22 cellular contexts compared by ENCODE assay signal in the genomic region with DNA sequence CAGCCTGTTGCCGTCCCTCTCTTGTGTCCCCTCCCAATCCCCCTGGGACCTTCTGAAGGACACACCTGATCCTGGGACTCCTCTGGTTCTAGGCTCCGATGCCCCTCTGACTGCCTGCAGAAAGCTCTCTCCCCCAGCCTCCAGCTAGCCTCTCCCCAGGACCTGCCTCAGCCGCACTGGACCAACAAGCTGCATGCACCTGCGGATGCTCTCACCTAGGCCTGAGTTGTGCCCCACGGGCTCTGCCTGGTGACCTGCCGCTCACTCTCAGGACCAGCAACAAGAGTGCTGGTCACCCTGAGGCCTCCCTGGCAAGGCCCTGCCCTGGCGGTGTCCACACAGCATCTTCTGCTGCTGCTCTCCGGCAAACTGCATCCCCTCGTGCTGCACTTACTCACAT.
"Had no signal": no experiment of that assay in that cellular context is flagged by ENCODE, and none has a peak within 500 bp of the region (broad histone marks: within the 10 kb centered on the region; RNA-seq: fewer than 3 reads in every experiment).

No MANE protein-coding gene starts in this region.

- H3K27me3 Mint-ChIP-seq: memory B cell; naive thymus-derived CD4-positive, alpha-beta T cell; stimulated activated naive B cell treated with anti-CD40 and anti-IgM and Interleukin-4, amounts not matched to agents 10 μg/mL and 1 μg/mL and 100 μg/mL, for 72 hours had no signal

- H3K36me3 ChIP-seq: cardiac muscle cell, pancreas had no signal

- H3K27ac Mint-ChIP-seq: activated naive CD4-positive, alpha-beta T cell treated with anti-CD3 and anti-CD28 coated beads, Interleukin-2, amount 50 U/mL, for 72 hours; memory B cell; stimulated activated naive B cell treated with anti-CD40 and anti-IgM and Interleukin-4, amounts not matched to agents 10 μg/mL and 1 μg/mL and 100 μg/mL, for 72 hours had no signal

- DNase-seq: activated CD4-positive, alpha-beta T cell treated with anti-CD3 and anti-CD28 coated beads, Interleukin-2, amount 50 U/mL, for 1 hour; activated CD8-positive, alpha-beta memory T cell treated with anti-CD3 and anti-CD28 coated beads, Interleukin-2, amount 50 U/mL, for 4 hours; activated gamma-delta T cell treated with Interleukin-2 at 50 U/mL for 16 hours; activated T-cell treated with anti-CD3 and anti-CD28 coated beads, Interleukin-2, amount 50 U/mL, for 48 hours; amniotic stem cell; endodermal cell; foreskin keratinocyte; hypothalamus; naive thymus-derived CD4-positive, alpha-beta T cell; pancreas; stimulated activated CD4-positive, alpha-beta T cell treated with anti-CD3 and anti-CD28 coated beads, Interleukin-4, amount 100 ng/mL, for 4 hours; stimulated activated naive B cell treated with anti-CD40 and anti-IgM and Interleukin-4, amounts not matched to agents 10 μg/mL and 1 μg/mL and 100 μg/mL, for 72 hours; T-helper 1 cell; T1000 had no signal

- H3K4me1 Mint-ChIP-seq: endodermal cell had no signal

- H3K9me3 Mint-ChIP-seq: activated naive CD4-positive, alpha-beta T cell treated with anti-CD3 and anti-CD28 coated beads, Interleukin-2, amount 50 U/mL, for 72 hours; endodermal cell; memory B cell; naive thymus-derived CD4-positive, alpha-beta T cell; stimulated activated naive B cell treated with anti-CD40 and anti-IgM and Interleukin-4, amounts not matched to agents 10 μg/mL and 1 μg/mL and 100 μg/mL, for 72 hours had no signal

- H3K4me3 ChIP-seq: cardiac muscle cell, left lung, pancreas, SK-N-MC had no signal

- H3K4me3 Mint-ChIP-seq: endodermal cell; memory B cell; naive thymus-derived CD4-positive, alpha-beta T cell; stimulated activated naive B cell treated with anti-CD40 and anti-IgM and Interleukin-4, amounts not matched to agents 10 μg/mL and 1 μg/mL and 100 μg/mL, for 72 hours had no signal

- H3K9me3 ChIP-seq: left lung, pancreas, tibial nerve had no signal

- H3K27ac ChIP-seq: cardiac muscle cell, epithelial cell of prostate, foreskin keratinocyte, left lung, pancreas, SK-N-MC had no signal

- ATAC-seq: activated CD4-positive, CD25-positive, alpha-beta regulatory T cell treated with anti-CD3 and anti-CD28 coated beads, Interleukin-2, amount 50 U/mL, for 24 hours; foreskin keratinocyte; left lung; naive thymus-derived CD4-positive, alpha-beta T cell; pancreas; stimulated activated naive B cell treated with anti-CD40 and anti-IgM and Interleukin-4, amounts not matched to agents 10 μg/mL and 1 μg/mL and 100 μg/mL, for 72 hours had no signal

- H3K27me3 ChIP-seq: cardiac muscle cell, foreskin keratinocyte, left lung, pancreas, tibial nerve had no signal

- H3K4me1 ChIP-seq: foreskin keratinocyte, left lung, pancreas had no signal
